9 cellular contexts compared by ENCODE assay signal in the genomic region with DNA sequence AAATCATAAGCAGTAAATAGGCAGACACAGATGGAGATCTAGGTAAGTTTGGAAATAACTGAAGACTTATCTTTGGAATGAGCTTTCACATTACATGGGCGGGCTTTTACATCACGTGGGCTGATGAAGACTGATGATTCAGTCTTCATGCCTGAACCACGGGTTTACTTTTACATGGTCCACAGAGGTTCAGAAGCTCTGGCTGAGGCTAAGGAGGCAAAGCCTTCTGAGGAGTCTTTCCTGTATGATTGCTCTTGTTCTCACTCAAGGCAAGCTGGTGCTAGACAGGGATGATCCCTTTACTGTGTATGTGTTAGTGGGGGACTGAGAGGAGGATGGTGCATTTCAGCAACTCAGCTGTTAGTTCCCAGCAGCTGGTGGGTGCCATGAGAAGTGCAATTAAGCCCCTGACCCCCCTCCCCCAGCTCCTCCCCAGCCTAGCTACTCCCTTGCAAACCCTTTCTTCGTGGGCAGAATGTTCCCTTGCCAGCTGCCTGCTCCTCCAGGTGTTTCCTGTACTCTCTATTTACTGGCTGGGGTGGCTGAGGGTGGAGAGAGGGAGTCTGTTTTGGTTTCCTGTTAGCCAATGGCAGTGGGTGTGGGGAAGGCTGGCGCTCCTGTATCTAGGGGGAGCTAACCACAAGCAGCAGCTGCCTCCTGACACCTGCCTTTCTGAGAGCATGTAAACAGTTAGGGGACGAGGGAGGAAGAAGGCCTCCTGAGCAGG. TPM values are rescaled to one million over a fixed set of nuclear protein-coding genes. Genes with fewer than 3 reads are reported as not detected.
A peak's percentile ranks its signal among the peaks of the same experiment; 100 is the strongest.
DNase-seq lines count a peak whose midpoint lies in the region; ATAC-seq and TF ChIP-seq lines count a peak whose summit lies in the region.
"Had no signal": no experiment of that assay in that cellular context is flagged by ENCODE, and none has a peak within 500 bp of the region (broad histone marks: within the 10 kb centered on the region; RNA-seq: fewer than 3 reads in every experiment).

No MANE protein-coding gene starts in this region.

- peak; percentile 70 for ATAC-seq in CD4-positive, alpha-beta T cell (ENCODE audit: poor library complexity)
- peak; percentile 60 for ATAC-seq in GM19035 (IDR thresholded peaks at IDR 0.05; ENCODE audit: unreplicated experiment)
- ATAC-seq in HG03135 (IDR thresholded peaks at IDR 0.05; ENCODE audit: unreplicated experiment): peak; percentile 61
- peak in 5 of 8 donors; percentile 17 to 40 (median 23) for ATAC-seq in heart right ventricle
- ATAC-seq in stimulated activated effector memory CD8-positive, alpha-beta T cell treated with anti-CD3 and anti-CD28 coated beads, Interleukin-12 subunit alpha, Interleukin-12 subunit beta, amount 100 ng/mL, for 72 hours: peak; percentile 73
- ATAC-seq: HCT116 had no signal

- TF ChIP-seq CTCF in CD4-positive, alpha-beta T cell (IDR thresholded peaks at IDR 0.05): no peak
- TF ChIP-seq CTCF in heart right ventricle (IDR thresholded peaks at IDR 0.05): no peak

- peak overlapping the region; percentile 92 for H3K27ac Mint-ChIP-seq in CD4-positive, alpha-beta T cell
- peak overlapping the region; percentile 81 for H3K27ac Mint-ChIP-seq in activated T-cell treated with anti-CD3 and anti-CD28 coated beads, Interleukin-2, amount 50 U/mL, for 24 hours
- H3K27ac Mint-ChIP-seq in stimulated activated effector memory CD8-positive, alpha-beta T cell treated with anti-CD3 and anti-CD28 coated beads, Interleukin-12 subunit alpha, Interleukin-12 subunit beta, amount 100 ng/mL, for 72 hours: peak overlapping the region; percentile 95

- H3K4me3 Mint-ChIP-seq in CD4-positive, alpha-beta T cell: peak overlapping the region; percentile 82
- peak overlapping the region; percentile 35 for H3K4me3 Mint-ChIP-seq in activated T-cell treated with anti-CD3 and anti-CD28 coated beads, Interleukin-2, amount 50 U/mL, for 24 hours
- peak overlapping the region; percentile 60 for H3K4me3 Mint-ChIP-seq in stimulated activated effector memory CD8-positive, alpha-beta T cell treated with anti-CD3 and anti-CD28 coated beads, Interleukin-12 subunit alpha, Interleukin-12 subunit beta, amount 100 ng/mL, for 72 hours

- no peak overlapping the region for H3K4me3 ChIP-seq in heart right ventricle

- no peaks in the 10 kb centered on the region for H3K36me3 ChIP-seq in heart right ventricle

- H3K9me3 ChIP-seq in CD4-positive, alpha-beta T cell (ENCODE audit: control insufficient read depth, low read length): no peaks in the 10 kb centered on the region
- no peaks in the 10 kb centered on the region for H3K9me3 ChIP-seq in heart right ventricle

- POLR2A ChIA-PET in CD4-positive, alpha-beta T cell (lab: Charles Lee): interaction anchor here (0.8 to 9.5 kb wide), 10 partner anchors 11 to 1196 kb away, joined by 3 to 868 read pairs (median 10); a partner anchor contains a TSS

- peaks cover 27 to 74% (median 60%) of the 10 kb centered on the region in 9 donors for H3K4me1 ChIP-seq in heart right ventricle

- H3K27me3 ChIP-seq in CD4-positive, alpha-beta T cell (ENCODE audit: control insufficient read depth, insufficient read depth, low read length): no peaks in the 10 kb centered on the region
- H3K27me3 ChIP-seq in heart right ventricle: no peaks in the 10 kb centered on the region

- H3K9me3 Mint-ChIP-seq in CD4-positive, alpha-beta T cell: no peaks in the 10 kb centered on the region
- H3K9me3 Mint-ChIP-seq in activated T-cell treated with anti-CD3 and anti-CD28 coated beads, Interleukin-2, amount 50 U/mL, for 24 hours: no peaks in the 10 kb centered on the region
- no peaks in the 10 kb centered on the region for H3K9me3 Mint-ChIP-seq in stimulated activated effector memory CD8-positive, alpha-beta T cell treated with anti-CD3 and anti-CD28 coated beads, Interleukin-12 subunit alpha, Interleukin-12 subunit beta, amount 100 ng/mL, for 72 hours

- intact Hi-C loops in CD4-positive, alpha-beta T cell (cut with DNase I, micrococcal nuclease): loop anchor here (5.0 to 10.0 kb wide), 2 partner anchors 307 to 354 kb away; a partner anchor contains a TSS
- intact Hi-C loops in heart right ventricle (cut with DNase I): loop anchor here in 1 of 10 donors (2.0 kb wide), 1 partner anchor 14 kb away; no protein-coding TSS in a partner anchor

- H3K36me3 Mint-ChIP-seq in CD4-positive, alpha-beta T cell (ENCODE audit: low read depth): peaks cover 4% of the 10 kb centered on the region
- H3K36me3 Mint-ChIP-seq in activated T-cell treated with anti-CD3 and anti-CD28 coated beads, Interleukin-2, amount 50 U/mL, for 24 hours (ENCODE audit: low read depth): no peaks in the 10 kb centered on the region
- H3K36me3 Mint-ChIP-seq in stimulated activated effector memory CD8-positive, alpha-beta T cell treated with anti-CD3 and anti-CD28 coated beads, Interleukin-12 subunit alpha, Interleukin-12 subunit beta, amount 100 ng/mL, for 72 hours: peaks cover 9% of the 10 kb centered on the region

- WGBS in heart right ventricle, 2 donors: 51 to 64% methylated on average over 6 of the region's 6 CpGs

- H3K27me3 Mint-ChIP-seq in CD4-positive, alpha-beta T cell: no peaks in the 10 kb centered on the region
- H3K27me3 Mint-ChIP-seq in activated T-cell treated with anti-CD3 and anti-CD28 coated beads, Interleukin-2, amount 50 U/mL, for 24 hours: no peaks in the 10 kb centered on the region

- peaks cover 92% of the 10 kb centered on the region for H3K4me1 Mint-ChIP-seq in CD4-positive, alpha-beta T cell (ENCODE audit: low read depth)
- peaks cover 80% of the 10 kb centered on the region for H3K4me1 Mint-ChIP-seq in activated T-cell treated with anti-CD3 and anti-CD28 coated beads, Interleukin-2, amount 50 U/mL, for 24 hours (ENCODE audit: low read depth)
- peaks cover 74% of the 10 kb centered on the region for H3K4me1 Mint-ChIP-seq in stimulated activated effector memory CD8-positive, alpha-beta T cell treated with anti-CD3 and anti-CD28 coated beads, Interleukin-12 subunit alpha, Interleukin-12 subunit beta, amount 100 ng/mL, for 72 hours

- CTCF ChIA-PET in CD4-positive, alpha-beta T cell (lab: Charles Lee): interaction anchor here (1.1 to 9.5 kb wide), 8 partner anchors 11 to 48 kb away, joined by 5 to 260 read pairs (median 8); a partner anchor contains a TSS

- peak overlapping the region; percentile 98 for H3K27ac ChIP-seq in CD4-positive, alpha-beta T cell (ENCODE audit: low read depth, low read length)
- H3K27ac ChIP-seq in heart right ventricle: peak overlapping the region in 9 of 10 donors; percentile 1 to 98 (median 91)

- DNase-seq in CD4-positive, alpha-beta T cell: peak; percentile 47 to 87 (median 76)
- peak; percentile 47 for DNase-seq in NCI-H226
- DNase-seq in activated T-cell treated with anti-CD3 and anti-CD28 coated beads, Interleukin-2, amount 50 U/mL, for 24 hours: peak; percentile 53
- DNase-seq in heart right ventricle: peak in 1 of 2 donors; percentile 49
- no peak for DNase-seq in stimulated activated effector memory CD8-positive, alpha-beta T cell treated with anti-CD3 and anti-CD28 coated beads, Interleukin-12 subunit alpha, Interleukin-12 subunit beta, amount 100 ng/mL, for 72 hours (ENCODE audit: low spot score in 2 of 2)
- DNase-seq in GOT3 (lab: John Stamatoyannopoulos, UW): no peak

RNA-seq across cellular contexts. Expression of a gene that starts 15.4 kb away (rescaled TPM):
- total RNA-seq in CD4-positive, alpha-beta T cell: 100 to 1,000 TPM; 802 to 849 TPM
- total RNA-seq in heart right ventricle: 100 to 1,000 TPM in 3 of 10 donors, 10 to 100 TPM in 7; 26.4 to 349 (median 58.9) TPM
- polyA plus RNA-seq in heart right ventricle: 10 to 100 TPM; 28.3 to 49.6 TPM

RNA-seq across cellular contexts. Expression of a gene that starts 30.2 kb away (rescaled TPM):
- not detected for total RNA-seq in CD4-positive, alpha-beta T cell
- total RNA-seq in heart right ventricle: 10 to 100 TPM in 5 of 10 donors, 1 to 10 TPM in 5; 7.0 to 20.5 (median 10.7) TPM
- 10 to 100 TPM in 1 of 2 donors, 1 to 10 TPM in 1; 4.5 to 11.2 TPM for polyA plus RNA-seq in heart right ventricle

Comparison
In these comparisons a context has a peak if more than half of its experiments do, and no peak if none do; other contexts are left out.
1. ATAC-seq: peak in every context shown above with its lines; median percentile 73 in stimulated activated effector memory CD8-positive, alpha-beta T cell treated with anti-CD3 and anti-CD28 coated beads, Interleukin-12 subunit alpha, Interleukin-12 subunit beta, amount 100 ng/mL, for 72 hours; 70 in CD4-positive, alpha-beta T cell; 61 in HG03135; 60 in GM19035; 23 in heart right ventricle.
2. DNase-seq: peak in CD4-positive, alpha-beta T cell (10 of 10), NCI-H226 (single experiment) and activated T-cell treated with anti-CD3 and anti-CD28 coated beads, Interleukin-2, amount 50 U/mL, for 24 hours (single experiment); none in stimulated activated effector memory CD8-positive, alpha-beta T cell treated with anti-CD3 and anti-CD28 coated beads, Interleukin-12 subunit alpha, Interleukin-12 subunit beta, amount 100 ng/mL, for 72 hours (0 of 2) and GOT3 (single experiment).
3. RNA of a gene that starts 30.2 kb away (total RNA-seq): 7.0 to 20.5 TPM in heart right ventricle; not detected in CD4-positive, alpha-beta T cell; every median in the first group is over 4 times any median in the second.
4. Peak in every context shown above with its lines, with median percentiles within 50 percentile points of each other: H3K27ac Mint-ChIP-seq and H3K4me3 Mint-ChIP-seq.